ENCODE assay signal across 29 cellular contexts in genomic region chr1:10569531-10569930, GRCh38.
"Had no signal": no experiment of that assay in that cellular context is flagged by ENCODE, and none has a peak within 500 bp of the region (broad histone marks: within the 10 kb centered on the region; RNA-seq: fewer than 3 reads in every experiment).

No MANE protein-coding gene starts in this region.

- H3K27ac ChIP-seq: stomach, suprapubic skin, testis, thoracic aorta, thyroid gland, tibial artery, tibial nerve, transverse colon, upper lobe of left lung, upper lobe of right lung, uterus, vagina had no signal

- H3K36me3 ChIP-seq: stomach, suprapubic skin, thoracic aorta, thyroid gland, tibial artery, transverse colon, upper lobe of left lung, upper lobe of right lung, uterus, vagina had no signal

- H3K27me3 Mint-ChIP-seq: stimulated activated memory B cell treated with anti-CD40 and anti-IgM and Interleukin-4, amounts not matched to agents 10 μg/mL and 1 μg/mL and 100 μg/mL, for 72 hours; stimulated activated naive B cell treated with anti-CD40 and anti-IgM and Interleukin-4, amounts not matched to agents 10 μg/mL and 1 μg/mL and 100 μg/mL, for 72 hours; stimulated activated naive CD8-positive, alpha-beta T cell treated with anti-CD3 and anti-CD28 coated beads, Interleukin-15, amount 100 ng/mL, for 72 hours; stimulated activated naive CD8-positive, alpha-beta T cell treated with anti-CD3 and anti-CD28 coated beads, Interleukin-15, Interleukin-2, amounts not matched to agents 100 ng/mL and 50 ng/mL, for 24 hours; type B pancreatic cell had no signal

- H3K4me1 Mint-ChIP-seq: stimulated activated effector memory CD8-positive, alpha-beta T cell treated with anti-CD3 and anti-CD28 coated beads, Interleukin-12 subunit alpha, Interleukin-12 subunit beta, amount 100 ng/mL, for 72 hours; stimulated activated memory B cell treated with anti-CD40 and anti-IgM and Interleukin-4, amounts not matched to agents 10 μg/mL and 1 μg/mL and 100 μg/mL, for 72 hours; stimulated activated naive CD8-positive, alpha-beta T cell treated with anti-CD3 and anti-CD28 coated beads, Interleukin-15, amount 100 ng/mL, for 72 hours had no signal

- H3K27ac Mint-ChIP-seq: stimulated activated effector memory CD8-positive, alpha-beta T cell treated with anti-CD3 and anti-CD28 coated beads, Interleukin-12 subunit alpha, Interleukin-12 subunit beta, amount 100 ng/mL, for 72 hours; stimulated activated memory B cell treated with anti-CD40 and anti-IgM and Interleukin-4, amounts not matched to agents 10 μg/mL and 1 μg/mL and 100 μg/mL, for 72 hours; stimulated activated naive B cell treated with anti-CD40 and anti-IgM and Interleukin-4, amounts not matched to agents 10 μg/mL and 1 μg/mL and 100 μg/mL, for 72 hours; stimulated activated naive CD8-positive, alpha-beta T cell treated with anti-CD3 and anti-CD28 coated beads, Interleukin-15, amount 100 ng/mL, for 72 hours; stimulated activated naive CD8-positive, alpha-beta T cell treated with anti-CD3 and anti-CD28 coated beads, Interleukin-15, Interleukin-2, amounts not matched to agents 100 ng/mL and 50 ng/mL, for 24 hours; type B pancreatic cell had no signal

- H3K27me3 ChIP-seq: stomach, suprapubic skin, testis, thyroid gland, tibial artery, tibial nerve, transverse colon, upper lobe of left lung, upper lobe of right lung, uterus, vagina had no signal

- H3K4me3 ChIP-seq: stomach, suprapubic skin, testis, thoracic aorta, thyroid gland, tibial artery, tibial nerve, transverse colon, upper lobe of left lung, upper lobe of right lung, uterus, vagina had no signal

- ATAC-seq: stimulated activated effector memory CD8-positive, alpha-beta T cell treated with anti-CD3 and anti-CD28 coated beads, Interleukin-12 subunit alpha, Interleukin-12 subunit beta, amount 100 ng/mL, for 72 hours; stimulated activated memory B cell treated with anti-CD40 and anti-IgM and Interleukin-4, amounts not matched to agents 10 μg/mL and 1 μg/mL and 100 μg/mL, for 72 hours; stimulated activated naive B cell treated with anti-CD40 and anti-IgM and Interleukin-4, amounts not matched to agents 10 μg/mL and 1 μg/mL and 100 μg/mL, for 72 hours; stimulated activated naive CD8-positive, alpha-beta T cell treated with anti-CD3 and anti-CD28 coated beads, Interleukin-15, amount 100 ng/mL, for 72 hours; stimulated activated naive CD8-positive, alpha-beta T cell treated with anti-CD3 and anti-CD28 coated beads, Interleukin-15, Interleukin-2, amounts not matched to agents 100 U/mL and 50 U/mL, for 24 hours; upper lobe of right lung had no signal

- H3K4me3 Mint-ChIP-seq: stimulated activated effector memory CD8-positive, alpha-beta T cell treated with anti-CD3 and anti-CD28 coated beads, Interleukin-12 subunit alpha, Interleukin-12 subunit beta, amount 100 ng/mL, for 72 hours; stimulated activated memory B cell treated with anti-CD40 and anti-IgM and Interleukin-4, amounts not matched to agents 10 μg/mL and 1 μg/mL and 100 μg/mL, for 72 hours; stimulated activated naive B cell treated with anti-CD40 and anti-IgM and Interleukin-4, amounts not matched to agents 10 μg/mL and 1 μg/mL and 100 μg/mL, for 72 hours; stimulated activated naive CD8-positive, alpha-beta T cell treated with anti-CD3 and anti-CD28 coated beads, Interleukin-15, amount 100 ng/mL, for 72 hours; stimulated activated naive CD8-positive, alpha-beta T cell treated with anti-CD3 and anti-CD28 coated beads, Interleukin-15, Interleukin-2, amounts not matched to agents 100 ng/mL and 50 ng/mL, for 24 hours; type B pancreatic cell had no signal

- H3K4me1 ChIP-seq: stomach, suprapubic skin, testis, tibial artery, tibial nerve, transverse colon, upper lobe of left lung, upper lobe of right lung, uterus, vagina had no signal

- H3K9me3 ChIP-seq: suprapubic skin, testis, thoracic aorta, thyroid gland, transverse colon, upper lobe of left lung, upper lobe of right lung, uterus, vagina had no signal

- FAIRE-seq: urothelium cell line had no signal

- DNase-seq: stimulated activated CD4-positive, alpha-beta T cell treated with anti-CD3 and anti-CD28 coated beads, Interleukin-2, amount 100 ng/mL, for 48 hours; stimulated activated CD4-positive, alpha-beta T cell treated with anti-CD3 and anti-CD28 coated beads, Interleukin-4, amount 100 ng/mL, for 1 hour; stimulated activated CD4-positive, alpha-beta T cell treated with anti-CD3 and anti-CD28 coated beads, Interleukin-4, amount 100 ng/mL, for 24 hours; stimulated activated CD4-positive, alpha-beta T cell treated with anti-CD3 and anti-CD28 coated beads, Interleukin-4, amount 100 ng/mL, for 4 hours; stimulated activated CD8-positive, alpha-beta memory T cell treated with anti-CD3 and anti-CD28 coated beads, Interleukin-4, amount 100 ng/mL, for 48 hours; stimulated activated naive B cell treated with anti-CD40 and anti-IgM and Interleukin-4, amounts not matched to agents 10 μg/mL and 1 μg/mL and 100 μg/mL, for 72 hours; stimulated activated naive CD4-positive, alpha-beta T cell; stimulated activated naive CD4-positive, alpha-beta T cell treated with Interleukin-2 at 50 U/mL for 16 hours; stimulated activated naive CD8-positive, alpha-beta T cell treated with anti-CD3 and anti-CD28 coated beads, Interleukin-15, amount 100 ng/mL, for 72 hours; stimulated activated naive CD8-positive, alpha-beta T cell treated with anti-CD3 and anti-CD28 coated beads, Interleukin-15, Interleukin-2, amounts not matched to agents 100 U/mL and 50 U/mL, for 24 hours; stomach; substantia nigra; testis; thyroid gland; tibial artery; transverse colon; trophoblast cell; upper lobe of left lung; upper lobe of right lung; uterus had no signal

- H3K9me3 Mint-ChIP-seq: stimulated activated effector memory CD8-positive, alpha-beta T cell treated with anti-CD3 and anti-CD28 coated beads, Interleukin-12 subunit alpha, Interleukin-12 subunit beta, amount 100 ng/mL, for 72 hours; stimulated activated memory B cell treated with anti-CD40 and anti-IgM and Interleukin-4, amounts not matched to agents 10 μg/mL and 1 μg/mL and 100 μg/mL, for 72 hours; stimulated activated naive CD8-positive, alpha-beta T cell treated with anti-CD3 and anti-CD28 coated beads, Interleukin-15, Interleukin-2, amounts not matched to agents 100 ng/mL and 50 ng/mL, for 24 hours had no signal
